8 cellular contexts compared by ENCODE assay signal in the genomic region with DNA sequence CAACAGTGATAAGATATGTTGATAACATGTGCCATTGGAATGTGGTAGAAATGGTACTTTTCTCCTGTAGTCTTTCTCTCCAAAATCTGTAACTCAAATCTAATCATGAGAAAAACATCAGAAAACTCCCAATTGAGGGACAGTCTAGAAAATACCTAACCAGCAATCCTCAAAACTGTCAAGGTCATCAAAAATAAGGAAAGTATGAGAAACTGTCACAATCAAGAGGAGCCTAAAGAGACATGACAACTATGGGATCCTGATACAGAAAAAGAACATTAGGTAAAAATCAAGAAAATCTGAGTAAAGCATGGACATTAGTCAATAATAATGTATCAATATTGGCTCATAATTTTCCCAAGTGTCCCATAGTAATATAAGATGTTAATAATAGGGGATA.
"Had no signal": no experiment of that assay in that cellular context is flagged by ENCODE, and none has a peak within 500 bp of the region (broad histone marks: within the 10 kb centered on the region; RNA-seq: fewer than 3 reads in every experiment).

No MANE protein-coding gene starts in this region.

- H3K36me3 ChIP-seq: HAP-1 had no signal

- H3K4me3 ChIP-seq: GM23248, HAP-1 had no signal

- DNase-seq: GM23248, GOT3, H7, HFFc6, KG1 had no signal

- ATAC-seq: HCT116 had no signal

- H3K9ac ChIP-seq: GM23248 had no signal

- H2AFZ ChIP-seq: GM23248 had no signal

- H3K4me1 ChIP-seq: HAP-1 had no signal

- H3K27ac ChIP-seq: GM23248, HL-60 had no signal
